ENCODE assay signal across 1 cellular context in genomic region chr6:22575190-22575589, GRCh38.
TF ChIP-seq lines count a peak whose summit lies in the region.

No MANE protein-coding gene starts in this region.

TF ChIP-seq in IMR-90, 13 proteins besides CTCF, POLR2A, EP300 and RAD21 (continued from another document):
- no peak for TF ChIP-seq ELK1 (IDR thresholded peaks at IDR 0.05; ENCODE audit: borderline replicate concordance, low read depth, low read length)
- TF ChIP-seq USF2 (IDR thresholded peaks at IDR 0.05; ENCODE audit: low read depth, low read length), result no peak
- no peak for TF ChIP-seq MAZ (IDR thresholded peaks at IDR 0.05; ENCODE audit: borderline replicate concordance, low read depth, low read length)
- TF ChIP-seq FOS (IDR thresholded peaks at IDR 0.05; ENCODE audit: low read depth, low read length), result no peak
- TF ChIP-seq SMC3 (IDR thresholded peaks at IDR 0.05; ENCODE audit: low read depth, low read length), result no peak
- TF ChIP-seq RCOR1 (IDR thresholded peaks at IDR 0.05; ENCODE audit: insufficient replicate concordance, low read length), result no peak
- no peak for TF ChIP-seq MXI1 (IDR thresholded peaks at IDR 0.05; ENCODE audit: borderline replicate concordance, low read depth, low read length)
- TF ChIP-seq RFX5 (IDR thresholded peaks at IDR 0.05; ENCODE audit: low read depth, low read length), result no peak
- TF ChIP-seq CHD1 (IDR thresholded peaks at IDR 0.05; ENCODE audit: low read depth, low read length), result no peak
